29 cellular contexts compared by ENCODE assay signal in the genomic region with DNA sequence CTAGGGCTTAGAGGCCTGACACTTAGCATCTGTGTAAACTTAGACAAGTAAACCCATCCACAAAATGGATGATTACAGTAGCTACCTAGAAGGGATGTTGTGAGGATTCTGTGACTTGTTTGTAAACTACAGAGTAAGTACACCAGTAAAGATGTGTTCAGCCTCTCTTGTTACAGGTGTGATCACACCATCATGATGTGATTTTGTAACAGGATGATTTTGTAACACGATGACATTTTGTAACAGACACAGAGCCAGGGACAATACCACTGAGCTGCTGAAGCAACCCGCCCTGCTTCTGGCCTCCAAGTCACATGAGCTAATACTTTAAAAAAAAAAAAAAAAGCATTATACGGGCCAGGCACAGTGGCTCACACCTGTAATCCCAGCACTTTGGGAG. TPM values are rescaled to one million over a fixed set of nuclear protein-coding genes. Genes with fewer than 3 reads are reported as not detected.
DNase-seq lines count a peak whose midpoint lies in the region; ATAC-seq and TF ChIP-seq lines count a peak whose summit lies in the region.
"Had no signal": no experiment of that assay in that cellular context is flagged by ENCODE, and none has a peak within 500 bp of the region (broad histone marks: within the 10 kb centered on the region; RNA-seq: fewer than 3 reads in every experiment).

No MANE protein-coding gene starts in this region.

- no peak overlapping the region for H3K4me3 ChIP-seq in HUES64 (ENCODE audit: low read length)
- no peak overlapping the region for H3K4me3 ChIP-seq in NB4 (ENCODE audit: low read depth, low read length)
- no peak overlapping the region for H3K4me3 ChIP-seq in WERI-Rb-1 (ENCODE audit: low read depth, low read length)
- H3K4me3 ChIP-seq in neutrophil (ENCODE audit: low read depth in 1 of 2, low read length in 1 of 2), result peak overlapping the region; percentile 28 to 33
- H3K4me3 ChIP-seq: body of pancreas, neural progenitor cell, skin epidermis, suprapubic skin, upper lobe of right lung had no signal

- DNase-seq in NB4 (ENCODE audit: low read depth) (peak; percentile 38), WERI-Rb-1 (no peak), 8988T (no peak)
- DNase-seq: activated CD8-positive, alpha-beta T cell treated with anti-CD3 and anti-CD28 coated beads, Interleukin-2, amount 10 ng/mL, durations not matched to agents 7 days and 5 days; activated naive CD4-positive, alpha-beta T cell treated with anti-CD3 and anti-CD28 coated beads, Interleukin-2, amount 10 ng/mL, durations not matched to agents 7 days and 5 days; body of pancreas; Caco-2; effector memory CD8-positive, alpha-beta T cell; erythroblast; GDM1; GOT3; immature natural killer cell; left cardiac atrium; NCI-H1417 treated with DMSO at 0.1 percent for 48 hours; NCI-H2029 treated with DMSO at 0.1 percent for 48 hours; NCI-H524 treated with DMSO at 0.1 percent for 48 hours; retina; stimulated activated naive CD4-positive, alpha-beta T cell treated with Interleukin-2 at 50 U/mL for 16 hours; T-helper 17 cell; upper lobe of right lung had no signal

- peak overlapping the region; percentile 7; the same call in 1 of the 2 replicates for H3K27ac ChIP-seq in HUES64 (ENCODE audit: low read depth, low read length)
- 0 out of 2 replicates have a peak overlapping the region, but pooled peaks have one; percentile 6 for H3K27ac ChIP-seq in WERI-Rb-1
- H3K27ac ChIP-seq in neutrophil, result peak overlapping the region; percentile 90
- H3K27ac ChIP-seq: body of pancreas, neural progenitor cell, parathyroid adenoma, RWPE1, skin epidermis, suprapubic skin, upper lobe of right lung had no signal

- 75% methylated on average over 3 of the region's 3 CpGs for WGBS in HUES64

- no peaks in the 10 kb centered on the region for H3K9me3 ChIP-seq in HUES64 (ENCODE audit: insufficient read depth, low read depth, low read length)
- no peaks in the 10 kb centered on the region for H3K9me3 ChIP-seq in WERI-Rb-1 (ENCODE audit: severe bottlenecking)
- no peaks in the 10 kb centered on the region for H3K9me3 ChIP-seq in neutrophil
- H3K9me3 ChIP-seq: body of pancreas, suprapubic skin, upper lobe of right lung had no signal

- H3K4me1 ChIP-seq in HUES64 (ENCODE audit: insufficient read depth, low read length), result no peaks in the 10 kb centered on the region
- H3K4me1 ChIP-seq in neutrophil (ENCODE audit: control insufficient read depth in 1 of 2, insufficient read depth in 1 of 2, low read depth in 1 of 2, low read length in 1 of 2), result peaks cover 42 to 46% of the 10 kb centered on the region in 2 experiments
- H3K4me1 ChIP-seq: body of pancreas, parathyroid adenoma, suprapubic skin, upper lobe of right lung had no signal

- H3K27me3 ChIP-seq in HUES64 (ENCODE audit: insufficient read depth, low read length), result no peaks in the 10 kb centered on the region
- peaks cover 10% of the 10 kb centered on the region for H3K27me3 ChIP-seq in WERI-Rb-1 (ENCODE audit: insufficient read depth, low read depth, severe bottlenecking)
- no peaks in the 10 kb centered on the region for H3K27me3 ChIP-seq in neutrophil
- H3K27me3 ChIP-seq: body of pancreas, neural progenitor cell, suprapubic skin, upper lobe of right lung had no signal

- ATAC-seq in HG03175 (IDR thresholded peaks at IDR 0.05; ENCODE audit: unreplicated experiment) (no peak), GM21526 (IDR thresholded peaks at IDR 0.05; ENCODE audit: low FRiP score, unreplicated experiment) (no peak)
- ATAC-seq: activated CD8-positive, alpha-beta T cell treated with anti-CD3 and anti-CD28 coated beads, Interleukin-2, amount 10 ng/mL, durations not matched to agents 7 days and 5 days; body of pancreas; effector memory CD8-positive, alpha-beta T cell; left cardiac atrium; T-helper 17 cell; upper lobe of right lung had no signal

- H3K36me3 ChIP-seq in HUES64 (ENCODE audit: insufficient read depth, low read length), result no peaks in the 10 kb centered on the region
- H3K36me3 ChIP-seq in WERI-Rb-1, result no peaks in the 10 kb centered on the region
- H3K36me3 ChIP-seq in neutrophil, result no peaks in the 10 kb centered on the region
- H3K36me3 ChIP-seq: neural progenitor cell, suprapubic skin, upper lobe of right lung had no signal

- H3K9ac ChIP-seq in HUES64 (ENCODE audit: low read depth, low read length), result no peak overlapping the region
- H3K9ac ChIP-seq: neural progenitor cell, parathyroid adenoma had no signal

- TF ChIP-seq POLR2A in NB4 (IDR thresholded peaks at IDR 0.05; ENCODE audit: extremely low read depth, insufficient read length), result no peak

- TF ChIP-seq CTCF in NB4 (IDR thresholded peaks at IDR 0.05; ENCODE audit: low read depth, low read length) (no peak), WERI-Rb-1 (IDR thresholded peaks at IDR 0.05; ENCODE audit: low read depth, low read length) (no peak), neutrophil (IDR thresholded peaks at IDR 0.05) (no peak)

RNA-seq across cellular contexts. Expression of gene FADD, which starts 17.0 kb away (rescaled TPM):
- polyA plus RNA-seq in HUES64 (2013, experiment 1 of 2), result 39.6 TPM
- 40.8 TPM for polyA plus RNA-seq in HUES64 (2013, experiment 2 of 2)

RNA-seq across cellular contexts. Expression of gene PPFIA1, which starts 50.4 kb away (rescaled TPM):
- 34.8 TPM for polyA plus RNA-seq in HUES64 (2013, experiment 1 of 2)
- polyA plus RNA-seq in HUES64 (2013, experiment 2 of 2), result 37.0 TPM

Comparison
In these comparisons a context has a peak if more than half of its experiments do, and no peak if none do; other contexts are left out.
1. H3K27ac ChIP-seq: peak in every context shown above with its lines; median percentile 90 in neutrophil; 7 in HUES64; 6 in WERI-Rb-1.
2. H3K4me3 ChIP-seq: peak in neutrophil (2 of 2); none in HUES64 (single experiment), NB4 (single experiment) and WERI-Rb-1 (single experiment).